In genomic region chr2:207768168-207768890, GRCh38 we compare ENCODE assay signal across 2 cellular contexts.
TF ChIP-seq lines count a peak whose summit lies in the region.

No MANE protein-coding gene starts in this region.

TF ChIP-seq in HCT116, 20 proteins besides CTCF, POLR2A, EP300 and RAD21 (continued from another document):
- TF ChIP-seq MAX (IDR thresholded peaks at IDR 0.05) (no peak), TCF7L2 (IDR thresholded peaks at IDR 0.05; ENCODE audit: borderline replicate concordance, extremely low read depth, insufficient read depth, insufficient read length) (no peak), YY1 (IDR thresholded peaks at IDR 0.05; ENCODE audit: extremely low read depth, insufficient replicate concordance, low read depth, low read length) (no peak), ELF1 (IDR thresholded peaks at IDR 0.05; ENCODE audit: borderline replicate concordance, low read depth) (no peak), FOSL1 (IDR thresholded peaks at IDR 0.05; ENCODE audit: low read depth) (no peak), CEBPB (IDR thresholded peaks at IDR 0.05; ENCODE audit: low read depth) (no peak), EGR1 (IDR thresholded peaks at IDR 0.05; ENCODE audit: low read depth) (no peak), REST (IDR thresholded peaks at IDR 0.05; ENCODE audit: low read depth) (no peak), POLR2AphosphoS5 (IDR thresholded peaks at IDR 0.05; ENCODE audit: low read depth, low read length) (no peak), ZBTB33 (IDR thresholded peaks at IDR 0.05; ENCODE audit: extremely low read depth, insufficient replicate concordance, low read length) (no peak), ZFX (IDR thresholded peaks at IDR 0.05) (no peak), JUND (IDR thresholded peaks at IDR 0.05) (no peak), ATF3 (IDR thresholded peaks at IDR 0.05) (no peak), SRF (IDR thresholded peaks at IDR 0.05; ENCODE audit: low read depth) (no peak), CBX3 (IDR thresholded peaks at IDR 0.05; ENCODE audit: low read depth) (no peak)

TF ChIP-seq in SK-N-SH treated with all-trans-retinoic acid at 6 μM for 48 hours, 23 proteins besides CTCF, POLR2A, EP300 and RAD21 (continued from another document):
- TF ChIP-seq, protein P1, sequence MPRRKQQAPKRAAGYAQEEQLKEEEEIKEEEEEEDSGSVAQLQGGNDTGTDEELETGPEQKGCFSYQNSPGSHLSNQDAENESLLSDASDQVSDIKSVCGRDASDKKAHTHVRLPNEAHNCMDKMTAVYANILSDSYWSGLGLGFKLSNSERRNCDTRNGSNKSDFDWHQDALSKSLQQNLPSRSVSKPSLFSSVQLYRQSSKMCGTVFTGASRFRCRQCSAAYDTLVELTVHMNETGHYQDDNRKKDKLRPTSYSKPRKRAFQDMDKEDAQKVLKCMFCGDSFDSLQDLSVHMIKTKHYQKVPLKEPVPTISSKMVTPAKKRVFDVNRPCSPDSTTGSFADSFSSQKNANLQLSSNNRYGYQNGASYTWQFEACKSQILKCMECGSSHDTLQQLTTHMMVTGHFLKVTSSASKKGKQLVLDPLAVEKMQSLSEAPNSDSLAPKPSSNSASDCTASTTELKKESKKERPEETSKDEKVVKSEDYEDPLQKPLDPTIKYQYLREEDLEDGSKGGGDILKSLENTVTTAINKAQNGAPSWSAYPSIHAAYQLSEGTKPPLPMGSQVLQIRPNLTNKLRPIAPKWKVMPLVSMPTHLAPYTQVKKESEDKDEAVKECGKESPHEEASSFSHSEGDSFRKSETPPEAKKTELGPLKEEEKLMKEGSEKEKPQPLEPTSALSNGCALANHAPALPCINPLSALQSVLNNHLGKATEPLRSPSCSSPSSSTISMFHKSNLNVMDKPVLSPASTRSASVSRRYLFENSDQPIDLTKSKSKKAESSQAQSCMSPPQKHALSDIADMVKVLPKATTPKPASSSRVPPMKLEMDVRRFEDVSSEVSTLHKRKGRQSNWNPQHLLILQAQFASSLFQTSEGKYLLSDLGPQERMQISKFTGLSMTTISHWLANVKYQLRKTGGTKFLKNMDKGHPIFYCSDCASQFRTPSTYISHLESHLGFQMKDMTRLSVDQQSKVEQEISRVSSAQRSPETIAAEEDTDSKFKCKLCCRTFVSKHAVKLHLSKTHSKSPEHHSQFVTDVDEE (CRISPR knock-in tag; IDR thresholded peaks at IDR 0.05), result no peak
- TF ChIP-seq ZFP3 (CRISPR knock-in tag; IDR thresholded peaks at IDR 0.05) (no peak), ARNTL (CRISPR knock-in tag; IDR thresholded peaks at IDR 0.05; ENCODE audit: borderline replicate concordance, low read depth) (no peak), ZNF565 (CRISPR knock-in tag; conservative IDR thresholded peaks at IDR 0.05; ENCODE audit: low read depth) (no peak), PATZ1 (CRISPR knock-in tag; IDR thresholded peaks at IDR 0.05; ENCODE audit: borderline replicate concordance) (no peak), TOX (CRISPR knock-in tag; IDR thresholded peaks at IDR 0.05; ENCODE audit: borderline replicate concordance) (no peak), RARB (CRISPR knock-in tag; IDR thresholded peaks at IDR 0.05) (no peak), SNAI2 (CRISPR knock-in tag; IDR thresholded peaks at IDR 0.05) (no peak), GLIS3 (CRISPR knock-in tag; IDR thresholded peaks at IDR 0.05) (no peak), PPARA (CRISPR knock-in tag; IDR thresholded peaks at IDR 0.05; ENCODE audit: borderline replicate concordance) (no peak), ESRRG (CRISPR knock-in tag; IDR thresholded peaks at IDR 0.05) (no peak), ISL1 (CRISPR knock-in tag; IDR thresholded peaks at IDR 0.05) (no peak), OSR1 (CRISPR knock-in tag; IDR thresholded peaks at IDR 0.05) (no peak)
